2 cellular contexts compared by ENCODE assay signal in genomic region chr6:45759134-45759849, GRCh38.
TF ChIP-seq lines count a peak whose summit lies in the region.

No MANE protein-coding gene starts in this region.

TF ChIP-seq in GM23338, 12 proteins besides CTCF, POLR2A, EP300 and RAD21:
- TF ChIP-seq JUNB (IDR thresholded peaks at IDR 0.05; ENCODE audit: unreplicated experiment): no peak
- no peak for TF ChIP-seq NANOG (IDR thresholded peaks at IDR 0.05; ENCODE audit: borderline replicate concordance)
TF ChIP-seq in GM23338: peak in this region for 0.

TF ChIP-seq in H1, 55 proteins besides CTCF, POLR2A, EP300 and RAD21:
- TF ChIP-seq GTF2F1 (IDR thresholded peaks at IDR 0.05; ENCODE audit: borderline replicate concordance, low read depth, low read length) (no peak), MAX (IDR thresholded peaks at IDR 0.05) (no peak), CTBP2 (IDR thresholded peaks at IDR 0.05; ENCODE audit: borderline replicate concordance, insufficient read depth, insufficient read length, low read length) (no peak), TEAD4 (IDR thresholded peaks at IDR 0.05; ENCODE audit: low read depth, low read length) (no peak), CREB1 (IDR thresholded peaks at IDR 0.05) (no peak), BCL11A (IDR thresholded peaks at IDR 0.05; ENCODE audit: low read depth in 2 of 2, low read length in 2 of 2) (no peak), GABPA (IDR thresholded peaks at IDR 0.05; ENCODE audit: borderline replicate concordance, insufficient read depth, low read length) (no peak), HDAC6 (IDR thresholded peaks at IDR 0.05; ENCODE audit: low read depth, low read length) (no peak), CHD2 (IDR thresholded peaks at IDR 0.05; ENCODE audit: low read length) (no peak), USF2 (IDR thresholded peaks at IDR 0.05; ENCODE audit: low read length) (no peak), MAFK (IDR thresholded peaks at IDR 0.05; ENCODE audit: low read depth, low read length) (no peak), JUND (IDR thresholded peaks at IDR 0.05; ENCODE audit: low read length) (no peak), E2F6 (IDR thresholded peaks at IDR 0.05) (no peak), SAP30 (IDR thresholded peaks at IDR 0.05; ENCODE audit: insufficient read depth, insufficient replicate concordance, low read length) (no peak), CHD7 (IDR thresholded peaks at IDR 0.05; ENCODE audit: insufficient replicate concordance, low read length) (no peak), ATF2 (IDR thresholded peaks at IDR 0.05; ENCODE audit: low read length) (no peak), JUN (IDR thresholded peaks at IDR 0.05; ENCODE audit: low read depth, low read length) (no peak), SIN3A (conservative IDR thresholded peaks at IDR 0.05 in 1 of 2, IDR thresholded peaks at IDR 0.05 in 1 of 2; ENCODE audit: low read depth in 1 of 2, low read length in 2 of 2) (no peak), SP2 (IDR thresholded peaks at IDR 0.05; ENCODE audit: low read length) (no peak)
